Comparison of ENCODE assay signal across 11 cellular contexts in genomic region chr16:61374071-61374470, GRCh38.
"Had no signal": no experiment of that assay in that cellular context is flagged by ENCODE, and none has a peak within 500 bp of the region (broad histone marks: within the 10 kb centered on the region; RNA-seq: fewer than 3 reads in every experiment).

No MANE protein-coding gene starts in this region.

- H3K9me3 Mint-ChIP-seq: GM23338, H9 had no signal

- DNase-seq: GM23248, GOT3, H7, H9, HCEC 1CT, HFFc6 had no signal

- FAIRE-seq: H1, H54 had no signal

- H3K4me1 Mint-ChIP-seq: GM23338, H9 had no signal

- H3K4me3 Mint-ChIP-seq: GM23338, H9, HFFc6 had no signal

- H3K4me2 ChIP-seq: GM23338 had no signal

- H2AFZ ChIP-seq: GM23248, GM23338 had no signal

- H3K9me3 ChIP-seq: HAP-1 had no signal

- H3K36me3 ChIP-seq: HAP-1 had no signal

- H3K4me1 ChIP-seq: HAP-1 had no signal

- H3K27ac Mint-ChIP-seq: GM23338, HFFc6 had no signal

- H3K4me3 ChIP-seq: GM23248, GM23338, HAP-1 had no signal

- ATAC-seq: GM23338, HCT116 had no signal

- H3K9ac ChIP-seq: GM23248 had no signal

- H3K27ac ChIP-seq: GM23248 had no signal
